ENCODE assay signal across 29 cellular contexts in the genomic region with DNA sequence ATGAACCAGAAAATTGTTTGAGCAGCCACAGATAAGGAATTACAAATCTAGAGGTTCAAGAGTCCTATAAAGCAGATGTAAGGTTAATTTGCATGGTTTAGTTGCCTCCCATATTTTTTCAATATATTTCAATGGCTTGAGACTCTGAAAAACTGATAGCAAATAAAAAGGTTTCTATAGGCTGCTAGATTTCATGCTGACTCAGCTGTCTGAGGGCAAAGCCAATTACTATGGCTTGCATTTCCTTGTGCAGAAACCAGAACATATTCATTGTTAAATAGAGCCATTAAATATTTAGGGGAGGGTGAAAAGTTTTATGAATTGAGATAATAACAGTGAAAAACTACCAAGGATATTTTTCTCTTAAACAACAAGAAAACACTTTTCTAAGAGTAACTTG.
"Had no signal": no experiment of that assay in that cellular context is flagged by ENCODE, and none has a peak within 500 bp of the region (broad histone marks: within the 10 kb centered on the region; RNA-seq: fewer than 3 reads in every experiment).

No MANE protein-coding gene starts in this region.

- H3K4me1 Mint-ChIP-seq: naive thymus-derived CD4-positive, alpha-beta T cell; natural killer cell; nephron; neural progenitor cell; stimulated activated effector memory CD8-positive, alpha-beta T cell treated with anti-CD3 and anti-CD28 coated beads, Interleukin-12 subunit alpha, Interleukin-12 subunit beta, amount 100 ng/mL, for 72 hours; stimulated activated naive B cell treated with anti-CD40 and anti-IgM and Interleukin-4, amounts not matched to agents 10 μg/mL and 1 μg/mL and 100 μg/mL, for 72 hours had no signal

- H3K9ac ChIP-seq: neural progenitor cell, parathyroid adenoma had no signal

- H3K36me3 Mint-ChIP-seq: naive thymus-derived CD4-positive, alpha-beta T cell; neural progenitor cell; stimulated activated effector memory CD8-positive, alpha-beta T cell treated with anti-CD3 and anti-CD28 coated beads, Interleukin-12 subunit alpha, Interleukin-12 subunit beta, amount 100 ng/mL, for 72 hours; stimulated activated naive B cell treated with anti-CD40 and anti-IgM and Interleukin-4, amounts not matched to agents 10 μg/mL and 1 μg/mL and 100 μg/mL, for 72 hours had no signal

- H3K9me3 Mint-ChIP-seq: nephron, neural progenitor cell had no signal

- H3K4me3 ChIP-seq: neural progenitor cell, ovary, psoas muscle, skin epidermis, smooth muscle cell, spleen, stomach, thoracic aorta, thyroid gland, tibial nerve, upper lobe of right lung, uterus had no signal

- H3K79me2 ChIP-seq: parathyroid adenoma had no signal

- H3K27me3 ChIP-seq: neural progenitor cell, ovary, spleen, stomach, thyroid gland, tibial nerve, upper lobe of right lung, uterus had no signal

- H3K4me2 ChIP-seq: neural progenitor cell, smooth muscle cell had no signal

- H3K9me3 ChIP-seq: ovary, psoas muscle, spleen, stomach, thoracic aorta, thyroid gland, tibial nerve, upper lobe of right lung, uterus had no signal

- H3K36me3 ChIP-seq: neural progenitor cell, ovary, spleen, stomach, thoracic aorta, thyroid gland, tibial nerve, upper lobe of right lung, uterus had no signal

- H3K27ac Mint-ChIP-seq: naive thymus-derived CD4-positive, alpha-beta T cell; natural killer cell; nephron; neural progenitor cell; progenitor cell of endocrine pancreas; stimulated activated effector memory CD8-positive, alpha-beta T cell treated with anti-CD3 and anti-CD28 coated beads, Interleukin-12 subunit alpha, Interleukin-12 subunit beta, amount 100 ng/mL, for 72 hours; stimulated activated naive B cell treated with anti-CD40 and anti-IgM and Interleukin-4, amounts not matched to agents 10 μg/mL and 1 μg/mL and 100 μg/mL, for 72 hours; stimulated activated naive CD8-positive, alpha-beta T cell treated with anti-CD3 and anti-CD28 coated beads, Interleukin-15, Interleukin-2, amounts not matched to agents 100 ng/mL and 50 ng/mL, for 24 hours had no signal

- H3K27me3 Mint-ChIP-seq: naive thymus-derived CD4-positive, alpha-beta T cell; progenitor cell of endocrine pancreas; stimulated activated naive B cell treated with anti-CD40 and anti-IgM and Interleukin-4, amounts not matched to agents 10 μg/mL and 1 μg/mL and 100 μg/mL, for 72 hours; stimulated activated naive CD8-positive, alpha-beta T cell treated with anti-CD3 and anti-CD28 coated beads, Interleukin-15, Interleukin-2, amounts not matched to agents 100 ng/mL and 50 ng/mL, for 24 hours had no signal

- H3K4me1 ChIP-seq: neural progenitor cell, parathyroid adenoma, psoas muscle, spleen, stomach, thyroid gland, tibial nerve, upper lobe of right lung, uterus had no signal

- H3K27ac ChIP-seq: neural progenitor cell, ovary, parathyroid adenoma, psoas muscle, skin epidermis, spleen, stomach, thoracic aorta, thyroid gland, tibial nerve, upper lobe of right lung, uterus had no signal

- H3K4me3 Mint-ChIP-seq: naive thymus-derived CD4-positive, alpha-beta T cell; natural killer cell; nephron; neural progenitor cell; stimulated activated effector memory CD8-positive, alpha-beta T cell treated with anti-CD3 and anti-CD28 coated beads, Interleukin-12 subunit alpha, Interleukin-12 subunit beta, amount 100 ng/mL, for 72 hours; stimulated activated naive B cell treated with anti-CD40 and anti-IgM and Interleukin-4, amounts not matched to agents 10 μg/mL and 1 μg/mL and 100 μg/mL, for 72 hours; stimulated activated naive CD8-positive, alpha-beta T cell treated with anti-CD3 and anti-CD28 coated beads, Interleukin-15, Interleukin-2, amounts not matched to agents 100 ng/mL and 50 ng/mL, for 24 hours had no signal

- H2AFZ ChIP-seq: neural progenitor cell, parathyroid adenoma had no signal

- DNase-seq: naive thymus-derived CD4-positive, alpha-beta T cell; natural killer cell; occipital lobe; ovary; posterior cingulate gyrus; psoas muscle; right cardiac atrium; spleen; stimulated activated CD4-positive, alpha-beta T cell treated with anti-CD3 and anti-CD28 coated beads, Interleukin-12 subunit alpha, Interleukin-12 subunit beta, amount 100 ng/mL, for 4 hours; stimulated activated CD4-positive, alpha-beta T cell treated with anti-CD3 and anti-CD28 coated beads, Interleukin-1b, Interleukin-23, amount 100 ng/mL, for 48 hours; stimulated activated CD4-positive, alpha-beta T cell treated with anti-CD3 and anti-CD28 coated beads, Interleukin-4, amount 100 ng/mL, for 1 hour; stimulated activated naive B cell treated with anti-CD40 and anti-IgM and Interleukin-4, amounts not matched to agents 10 μg/mL and 1 μg/mL and 100 μg/mL, for 72 hours; stimulated activated naive CD4-positive, alpha-beta T cell treated with Interleukin-2 at 50 U/mL for 16 hours; stomach; thyroid gland; trophoblast cell; upper lobe of right lung; uterus had no signal

- ATAC-seq: naive thymus-derived CD4-positive, alpha-beta T cell; natural killer cell; psoas muscle; right cardiac atrium; sciatic nerve; stimulated activated effector memory CD8-positive, alpha-beta T cell treated with anti-CD3 and anti-CD28 coated beads, Interleukin-12 subunit alpha, Interleukin-12 subunit beta, amount 100 ng/mL, for 72 hours; stimulated activated naive B cell treated with anti-CD40 and anti-IgM and Interleukin-4, amounts not matched to agents 10 μg/mL and 1 μg/mL and 100 μg/mL, for 72 hours; upper lobe of right lung had no signal
